ENCODE assay signal across 32 cellular contexts in the genomic region with DNA sequence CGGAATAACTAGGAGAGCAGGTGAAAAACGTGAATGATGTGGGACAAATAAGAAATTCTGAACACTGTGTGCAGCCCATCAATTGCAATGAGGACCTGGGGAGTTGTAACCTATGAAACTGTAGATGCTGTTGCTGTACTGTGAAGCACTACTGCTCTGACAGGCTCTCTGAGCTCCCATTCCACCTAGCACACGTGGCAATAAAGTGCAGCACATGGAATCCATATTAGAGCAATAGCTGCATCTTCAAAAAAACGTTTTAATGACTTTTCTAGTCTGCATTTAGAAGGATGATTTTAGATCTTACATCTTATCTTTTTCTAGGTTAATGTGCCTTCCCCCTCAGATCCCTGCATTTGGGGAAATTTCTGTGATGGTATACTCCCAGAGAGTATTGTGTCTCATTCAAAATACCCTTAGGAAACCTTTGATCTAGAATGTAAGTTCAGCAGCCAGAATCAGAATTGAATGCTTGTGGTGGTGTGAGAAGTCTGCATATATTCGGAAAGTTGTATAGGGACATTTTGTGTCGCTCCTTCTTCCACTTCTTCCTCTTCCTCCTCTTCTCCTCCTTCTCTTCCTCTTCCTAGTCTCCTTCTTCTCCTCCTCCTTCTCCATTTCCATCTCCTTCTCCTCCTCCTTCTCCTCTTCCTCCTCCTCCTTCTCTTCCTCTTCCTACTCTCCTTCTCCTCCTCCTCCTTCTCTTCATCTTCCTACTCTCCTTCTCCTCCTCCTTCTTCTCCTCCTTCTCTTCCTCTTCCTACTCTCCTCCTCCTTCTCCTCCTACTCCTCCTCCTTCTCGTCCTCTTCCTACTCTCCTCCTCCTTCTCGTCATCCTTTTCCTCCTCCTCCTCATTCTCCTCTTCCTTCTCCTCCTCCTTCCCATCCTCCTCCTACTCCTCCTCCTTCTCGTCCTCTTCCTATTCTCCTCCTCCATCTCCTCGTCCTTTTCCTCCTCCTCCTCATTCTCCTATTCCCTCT.
"Had no signal": no experiment of that assay in that cellular context is flagged by ENCODE, and none has a peak within 500 bp of the region (broad histone marks: within the 10 kb centered on the region; RNA-seq: fewer than 3 reads in every experiment).

No MANE protein-coding gene starts in this region.

- H3K27ac Mint-ChIP-seq: activated CD4-positive, alpha-beta memory T cell treated with anti-CD3 and anti-CD28 coated beads, Interleukin-2, amount 10 ng/mL, durations not matched to agents 7 days and 5 days; activated CD8-positive, alpha-beta memory T cell treated with anti-CD3 and anti-CD28 coated beads, Interleukin-2, amount 10 ng/mL, durations not matched to agents 7 days and 5 days; activated naive CD4-positive, alpha-beta T cell treated with anti-CD3 and anti-CD28 coated beads, Interleukin-2, amount 10 ng/mL, durations not matched to agents 7 days and 5 days; activated naive CD8-positive, alpha-beta T cell; activated naive CD8-positive, alpha-beta T cell treated with anti-CD3 and anti-CD28 coated beads, Interleukin-2, amount 50 U/mL, for 24 hours; brain had no signal

- H3K4me1 Mint-ChIP-seq: activated CD4-positive, alpha-beta memory T cell treated with anti-CD3 and anti-CD28 coated beads, Interleukin-2, amount 10 ng/mL, durations not matched to agents 7 days and 5 days; activated CD8-positive, alpha-beta memory T cell treated with anti-CD3 and anti-CD28 coated beads, Interleukin-2, amount 10 ng/mL, durations not matched to agents 7 days and 5 days; activated naive CD4-positive, alpha-beta T cell treated with anti-CD3 and anti-CD28 coated beads, Interleukin-2, amount 10 ng/mL, durations not matched to agents 7 days and 5 days had no signal

- DNase-seq: activated CD4-positive, alpha-beta memory T cell treated with anti-CD3 and anti-CD28 coated beads, Interleukin-2, amount 10 ng/mL, durations not matched to agents 7 days and 5 days; activated CD4-positive, alpha-beta T cell treated with anti-CD3 and anti-CD28 coated beads for 1 hour; activated CD4-positive, alpha-beta T cell treated with anti-CD3 and anti-CD28 coated beads for 48 hours; activated CD4-positive, CD25-positive, alpha-beta regulatory T cell; activated CD8-positive, alpha-beta memory T cell treated with anti-CD3 and anti-CD28 coated beads for 24 hours; activated CD8-positive, alpha-beta memory T cell treated with anti-CD3 and anti-CD28 coated beads, Interleukin-2, amount 10 ng/mL, durations not matched to agents 7 days and 5 days; activated CD8-positive, alpha-beta memory T cell treated with anti-CD3 and anti-CD28 coated beads, Interleukin-2, amount 50 U/mL, for 48 hours; activated effector memory CD4-positive, alpha-beta T cell treated with Interleukin-2 at 50 U/mL for 16 hours; activated naive CD4-positive, alpha-beta T cell treated with anti-CD3 and anti-CD28 coated beads, Interleukin-2, amount 10 ng/mL, durations not matched to agents 7 days and 5 days; activated naive CD8-positive, alpha-beta T cell treated with anti-CD3 and anti-CD28 coated beads, Interleukin-2, amount 50 U/mL, for 24 hours; activated T-cell treated with anti-CD3 and anti-CD28 coated beads, Interleukin-2, amount 50 U/mL, for 48 hours; anterior cingulate cortex; caudate nucleus; cerebellar nuclear complex; Karpas-422; NCI-H1048; NCI-H1105 treated with DMSO at 0.1 percent for 48 hours; NCI-H1436; NCI-H1694; NCI-H2029; NCI-H2107; NCI-H226; NCI-H446 treated with DMSO at 0.1 percent for 48 hours; NCI-H524; OCI-M1; Right ventricle myocardium superior; T-helper 1 cell; T-helper 2 cell; T-helper 9 cell had no signal

- H3K27ac ChIP-seq: VCaP had no signal

- H3K36me3 Mint-ChIP-seq: activated CD8-positive, alpha-beta memory T cell treated with anti-CD3 and anti-CD28 coated beads, Interleukin-2, amount 10 ng/mL, durations not matched to agents 7 days and 5 days; activated naive CD4-positive, alpha-beta T cell treated with anti-CD3 and anti-CD28 coated beads, Interleukin-2, amount 10 ng/mL, durations not matched to agents 7 days and 5 days; activated naive CD8-positive, alpha-beta T cell; brain had no signal

- H3K27me3 Mint-ChIP-seq: activated CD4-positive, alpha-beta memory T cell treated with anti-CD3 and anti-CD28 coated beads, Interleukin-2, amount 10 ng/mL, durations not matched to agents 7 days and 5 days; activated CD8-positive, alpha-beta memory T cell treated with anti-CD3 and anti-CD28 coated beads, Interleukin-2, amount 10 ng/mL, durations not matched to agents 7 days and 5 days had no signal

- H3K9me3 Mint-ChIP-seq: activated CD4-positive, alpha-beta memory T cell treated with anti-CD3 and anti-CD28 coated beads, Interleukin-2, amount 10 ng/mL, durations not matched to agents 7 days and 5 days; activated naive CD4-positive, alpha-beta T cell treated with anti-CD3 and anti-CD28 coated beads, Interleukin-2, amount 10 ng/mL, durations not matched to agents 7 days and 5 days; activated naive CD8-positive, alpha-beta T cell treated with anti-CD3 and anti-CD28 coated beads, Interleukin-2, amount 50 U/mL, for 24 hours; brain had no signal

- H3K4me3 Mint-ChIP-seq: activated CD4-positive, alpha-beta memory T cell treated with anti-CD3 and anti-CD28 coated beads, Interleukin-2, amount 10 ng/mL, durations not matched to agents 7 days and 5 days; activated CD8-positive, alpha-beta memory T cell treated with anti-CD3 and anti-CD28 coated beads, Interleukin-2, amount 10 ng/mL, durations not matched to agents 7 days and 5 days; activated naive CD4-positive, alpha-beta T cell treated with anti-CD3 and anti-CD28 coated beads, Interleukin-2, amount 10 ng/mL, durations not matched to agents 7 days and 5 days; activated naive CD8-positive, alpha-beta T cell; activated naive CD8-positive, alpha-beta T cell treated with anti-CD3 and anti-CD28 coated beads, Interleukin-2, amount 50 U/mL, for 24 hours; brain had no signal

- ATAC-seq: activated CD8-positive, alpha-beta memory T cell treated with anti-CD3 and anti-CD28 coated beads, Interleukin-2, amount 10 ng/mL, durations not matched to agents 7 days and 5 days; activated naive CD8-positive, alpha-beta T cell treated with anti-CD3 and anti-CD28 coated beads, Interleukin-2, amount 50 U/mL, for 24 hours had no signal
